Comparison of ENCODE assay signal across 20 cellular contexts in genomic region chr5:124581866-124582650, GRCh38.
DNase-seq lines count a peak whose midpoint lies in the region; TF ChIP-seq lines count a peak whose summit lies in the region.
"Had no signal": no experiment of that assay in that cellular context is flagged by ENCODE, and none has a peak within 500 bp of the region (broad histone marks: within the 10 kb centered on the region; RNA-seq: fewer than 3 reads in every experiment).

No MANE protein-coding gene starts in this region.

- DNase-seq in smooth muscle cell (lab: John Stamatoyannopoulos, UW; ENCODE audit: unreplicated experiment) (no peak), cerebellar cortex (ENCODE audit: low spot score) (no peak), AG08396 (ENCODE audit: low spot score) (no peak)
- DNase-seq in activated naive CD4-positive, alpha-beta T cell treated with anti-CD3 and anti-CD28 coated beads, Interleukin-2, amount 10 ng/mL, durations not matched to agents 7 days and 5 days: no peak
- DNase-seq: adrenal gland, DMS153, foreskin melanocyte, GF-D8, left ventricle myocardium inferior, NCI-H1436, NCI-H226, ovary had no signal

- no peak overlapping the region for H3K4me3 Mint-ChIP-seq in activated naive CD4-positive, alpha-beta T cell treated with anti-CD3 and anti-CD28 coated beads, Interleukin-2, amount 10 ng/mL, durations not matched to agents 7 days and 5 days
- H3K4me3 Mint-ChIP-seq: T-helper 2 cell treated with Interferon-gamma antibody and Interleukin-4, amounts not matched to agents 5 μg/mL and 100 μg/mL, for 36 hours had no signal

- peak overlapping the region; percentile 16; the same call in 1 of the 2 replicates for H3K4me3 ChIP-seq in HUES6 (ENCODE audit: low read depth, low read length)
- H3K4me3 ChIP-seq in iPS-20b (ENCODE audit: low read length): peak overlapping the region; percentile 31
- H3K4me3 ChIP-seq in smooth muscle cell: no peak overlapping the region
- H3K4me3 ChIP-seq: adrenal gland, left ventricle myocardium inferior, ovary, SJSA1, vagina had no signal

- CTCF ChIA-PET in activated naive CD4-positive, alpha-beta T cell treated with anti-CD3 and anti-CD28 coated beads, Interleukin-2, amount 10 ng/mL, durations not matched to agents 7 days and 5 days (lab: Charles Lee): no interaction called here

- no peaks in the 10 kb centered on the region for H3K79me2 ChIP-seq in smooth muscle cell (ENCODE audit: low read depth)

- H3K36me3 ChIP-seq in HUES6 (ENCODE audit: control insufficient read depth, insufficient read depth, low read length) (no peaks in the 10 kb centered on the region), iPS-20b (ENCODE audit: insufficient read depth, low read depth, low read length) (no peaks in the 10 kb centered on the region), smooth muscle cell (ENCODE audit: low read depth) (no peaks in the 10 kb centered on the region)
- H3K36me3 ChIP-seq: adrenal gland, BE2C, left ventricle myocardium inferior, ovary, SJSA1, vagina had no signal

- H3K36me3 Mint-ChIP-seq in activated naive CD4-positive, alpha-beta T cell treated with anti-CD3 and anti-CD28 coated beads, Interleukin-2, amount 10 ng/mL, durations not matched to agents 7 days and 5 days: no peaks in the 10 kb centered on the region

- H4K20me1 ChIP-seq in smooth muscle cell (ENCODE audit: low read depth): no peaks in the 10 kb centered on the region

- peaks cover 7% of the 10 kb centered on the region for H3K9me3 Mint-ChIP-seq in activated naive CD4-positive, alpha-beta T cell treated with anti-CD3 and anti-CD28 coated beads, Interleukin-2, amount 10 ng/mL, durations not matched to agents 7 days and 5 days
- H3K9me3 Mint-ChIP-seq: activated T-helper 17 cell treated with anti-CD3 and anti-CD28 coated beads, Interleukin-2, amount 50 U/mL, for 72 hours; T-helper 2 cell treated with Interferon-gamma antibody and Interleukin-4, amounts not matched to agents 5 μg/mL and 100 μg/mL, for 36 hours had no signal

- H3K27ac Mint-ChIP-seq in activated naive CD4-positive, alpha-beta T cell treated with anti-CD3 and anti-CD28 coated beads, Interleukin-2, amount 10 ng/mL, durations not matched to agents 7 days and 5 days: no peak overlapping the region
- H3K27ac Mint-ChIP-seq: activated T-helper 17 cell treated with anti-CD3 and anti-CD28 coated beads, Interleukin-2, amount 50 U/mL, for 72 hours; T-helper 2 cell treated with Interferon-gamma antibody and Interleukin-4, amounts not matched to agents 5 μg/mL and 100 μg/mL, for 36 hours had no signal

- H3K9me3 ChIP-seq in HUES6 (ENCODE audit: control insufficient read depth, insufficient read depth, low read depth, low read length): peaks cover 5% of the 10 kb centered on the region; the same call in 1 of the 2 replicates
- no peaks in the 10 kb centered on the region; the same call in 1 of the 2 replicates for H3K9me3 ChIP-seq in iPS-20b (ENCODE audit: insufficient read depth, low read depth, low read length)
- no peaks in the 10 kb centered on the region for H3K9me3 ChIP-seq in smooth muscle cell (replicated peaks; ENCODE audit: low read depth)
- H3K9me3 ChIP-seq: adrenal gland, BE2C, SJSA1, vagina had no signal

- H3K9ac ChIP-seq in HUES6 (ENCODE audit: low read length) (peak overlapping the region; percentile 53), iPS-20b (ENCODE audit: low read depth, low read length) (peak overlapping the region; percentile 44; the same call in 1 of the 2 replicates), smooth muscle cell (ENCODE audit: low read depth) (no peak overlapping the region)

- H3F3A ChIP-seq in smooth muscle cell (ENCODE audit: low read depth): peaks cover 27% of the 10 kb centered on the region

- peaks cover 19% of the 10 kb centered on the region for H3K4me1 Mint-ChIP-seq in activated naive CD4-positive, alpha-beta T cell treated with anti-CD3 and anti-CD28 coated beads, Interleukin-2, amount 10 ng/mL, durations not matched to agents 7 days and 5 days

- H2AFZ ChIP-seq in smooth muscle cell (ENCODE audit: low read depth): no peak overlapping the region

- H3K27me3 ChIP-seq in HUES6 (ENCODE audit: control insufficient read depth, insufficient read depth, low read length) (no peaks in the 10 kb centered on the region), iPS-20b (ENCODE audit: insufficient read depth, low read length) (no peaks in the 10 kb centered on the region), smooth muscle cell (ENCODE audit: low read depth) (no peaks in the 10 kb centered on the region)
- H3K27me3 ChIP-seq: adrenal gland, BE2C, ovary, SJSA1, vagina had no signal

- peak overlapping the region; percentile 70; the same call in 1 of the 2 replicates for H3K27ac ChIP-seq in HUES6 (ENCODE audit: low read depth, low read length)
- H3K27ac ChIP-seq in angular gyrus (ENCODE audit: low read depth, low read length): peak overlapping the region; percentile 57
- H3K27ac ChIP-seq in iPS-20b (ENCODE audit: low read length): peak overlapping the region; percentile 67
- H3K27ac ChIP-seq in smooth muscle cell (ENCODE audit: low read depth): peak overlapping the region; percentile 9
- H3K27ac ChIP-seq: adrenal gland, left ventricle myocardium inferior, ovary, SJSA1, vagina had no signal

- no peaks in the 10 kb centered on the region for H3K27me3 Mint-ChIP-seq in activated naive CD4-positive, alpha-beta T cell treated with anti-CD3 and anti-CD28 coated beads, Interleukin-2, amount 10 ng/mL, durations not matched to agents 7 days and 5 days
- H3K27me3 Mint-ChIP-seq: activated T-helper 17 cell treated with anti-CD3 and anti-CD28 coated beads, Interleukin-2, amount 50 U/mL, for 72 hours had no signal

- H3K4me1 ChIP-seq in HUES6 (ENCODE audit: control insufficient read depth, insufficient read depth, low read length) (peaks cover 39% of the 10 kb centered on the region), iPS-20b (ENCODE audit: insufficient read depth, low read length) (peaks cover 32% of the 10 kb centered on the region), smooth muscle cell (ENCODE audit: low read depth) (peaks cover 39% of the 10 kb centered on the region)
- H3K4me1 ChIP-seq: adrenal gland, left ventricle myocardium inferior, vagina had no signal

- H3K4me2 ChIP-seq in smooth muscle cell: peak overlapping the region; percentile 11

- WGBS in smooth muscle cell (ENCODE audit: low lambda C conversion rate): 45% methylated on average over 10 of the region's 10 CpGs

- no peak for TF ChIP-seq CTCF in smooth muscle cell (IDR thresholded peaks at IDR 0.05; ENCODE audit: borderline replicate concordance, insufficient read depth, poor library complexity, severe bottlenecking)

Comparison
In these comparisons a context has a peak if more than half of its experiments do, and no peak if none do; other contexts are left out.
1. H3K27ac ChIP-seq: peak in every context shown above with its lines; median percentile 70 in HUES6; 67 in iPS-20b; 57 in angular gyrus; 9 in smooth muscle cell.